ENCODE assay signal across 10 cellular contexts in the genomic region with DNA sequence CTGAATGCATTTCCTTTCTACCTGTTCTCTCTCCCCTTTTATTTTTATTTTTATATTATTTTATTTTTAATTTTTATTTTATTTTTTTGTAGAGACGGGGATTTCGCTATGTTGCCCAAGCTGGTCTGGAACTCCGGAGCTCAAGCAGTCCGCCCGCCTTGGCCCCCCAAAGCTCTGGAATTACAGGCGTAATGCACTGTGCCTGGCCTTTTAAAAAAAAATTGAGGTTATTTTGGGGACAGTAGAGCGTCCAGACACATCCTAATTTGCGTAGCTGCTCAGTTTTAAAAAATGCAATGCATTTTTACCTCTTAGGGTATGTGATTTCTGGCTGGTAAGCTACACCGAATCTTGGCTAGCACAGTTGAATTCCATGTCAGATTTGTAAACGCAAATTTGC. TPM values are rescaled to one million over a fixed set of nuclear protein-coding genes. Genes with fewer than 3 reads are reported as not detected.
A peak's percentile ranks its signal among the peaks of the same experiment; 100 is the strongest.
DNase-seq lines count a peak whose midpoint lies in the region; ATAC-seq and TF ChIP-seq lines count a peak whose summit lies in the region.
"Not testable (repeated sequence)": the region's sequence is repeated elsewhere in the genome, so short reads cannot be mapped to it uniquely, and the experiment has no call there.
"Had no signal": no experiment of that assay in that cellular context is flagged by ENCODE, and none has a peak within 500 bp of the region (broad histone marks: within the 10 kb centered on the region; RNA-seq: fewer than 3 reads in every experiment).

No MANE protein-coding gene starts in this region.

- H3K9me3 Mint-ChIP-seq in activated T-cell treated with anti-CD3 and anti-CD28 coated beads, Interleukin-2, amount 50 U/mL, for 24 hours; chondrocyte (ENCODE audit: low read depth); mesothelial cell of epicardium: not testable (repeated sequence)

- H3K4me2 ChIP-seq in OCI-LY7 (ENCODE audit: low read length) (peak overlapping the region; percentile 67), skeletal muscle satellite cell (ENCODE audit: low read length) (peak overlapping the region; percentile 85)

- not testable (repeated sequence) for DNase-seq in GM12865 (ENCODE audit: low read depth); chondrocyte (ENCODE audit: low spot score)
- DNase-seq in OCI-LY7 (ENCODE audit: low spot score), result peak; percentile 0
- peak; percentile 29 for DNase-seq in activated T-cell treated with anti-CD3 and anti-CD28 coated beads, Interleukin-2, amount 50 U/mL, for 24 hours
- DNase-seq in heart right ventricle, result peak in 1 of 2 donors; percentile 2
- DNase-seq in mesothelial cell of epicardium (ENCODE audit: low spot score in 2 of 2, unreplicated experiment in 2 of 2), result peak in 1 of 2 experiments; percentile 39

- H3K9ac ChIP-seq in skeletal muscle satellite cell (ENCODE audit: low read depth, low read length), result peak overlapping the region; percentile 69

- POLR2A ChIA-PET in OCI-LY7 (lab: Charles Lee), result not testable (repeated sequence)

- peak overlapping the region; percentile 64 for H3K4me3 Mint-ChIP-seq in activated T-cell treated with anti-CD3 and anti-CD28 coated beads, Interleukin-2, amount 50 U/mL, for 24 hours
- H3K4me3 Mint-ChIP-seq in chondrocyte (ENCODE audit: unreplicated experiment), result peak overlapping the region; percentile 38
- H3K4me3 Mint-ChIP-seq in mesothelial cell of epicardium, result peak overlapping the region; percentile 54

- CTCF ChIA-PET in OCI-LY7 (lab: Charles Lee; ENCODE audit: unreplicated experiment), result not testable (repeated sequence)

- BruUV-seq in OCI-LY7 (replicated peaks; lab: Mats Ljungman, UMichigan), result not testable (repeated sequence)

- H3K36me3 ChIP-seq in OCI-LY7 (ENCODE audit: insufficient read depth, low read length); heart right ventricle; skeletal muscle satellite cell (ENCODE audit: insufficient read depth, low read length): not testable (repeated sequence)

- H3K4me3 ChIP-seq in GM12865 (ENCODE audit: low read depth, low read length) (peak overlapping the region; percentile 67), OCI-LY7 (ENCODE audit: low read depth, low read length, poor library complexity, severe bottlenecking) (peak overlapping the region; percentile 65), heart right ventricle (peak overlapping the region in 9 of 10 donors; percentile 61 to 84 (median 69)), skeletal muscle satellite cell (ENCODE audit: low read length) (peak overlapping the region; percentile 66)

- H3K4me1 ChIP-seq in OCI-LY7 (ENCODE audit: insufficient read depth, low read length, poor library complexity, severe bottlenecking); skeletal muscle satellite cell (ENCODE audit: control insufficient read depth, insufficient read depth, low read length): not testable (repeated sequence)
- H3K4me1 ChIP-seq in heart right ventricle, result peaks cover 3 to 11% (median 7%) of the 10 kb centered on the region in 9 donors

- 20 to 21% methylated on average over 10 of the region's 10 CpGs for WGBS in heart right ventricle, 2 donors

- TF ChIP-seq CTCF in GM12865 (IDR thresholded peaks at IDR 0.05; ENCODE audit: insufficient read depth, low read depth, low read length, missing control alignments); OCI-LY7 (conservative IDR thresholded peaks at IDR 0.05; ENCODE audit: low read length); chondrocyte (IDR thresholded peaks at IDR 0.05); heart right ventricle (IDR thresholded peaks at IDR 0.05); mesothelial cell of epicardium (IDR thresholded peaks at IDR 0.05; ENCODE audit: unreplicated experiment): not testable (repeated sequence)

- H3K27ac Mint-ChIP-seq in activated T-cell treated with anti-CD3 and anti-CD28 coated beads, Interleukin-2, amount 50 U/mL, for 24 hours; chondrocyte (ENCODE audit: unreplicated experiment); mesothelial cell of epicardium: not testable (repeated sequence)

- not testable (repeated sequence) for ATAC-seq in heart right ventricle

- H3K9me3 ChIP-seq in OCI-LY7 (ENCODE audit: low read length); heart right ventricle; skeletal muscle satellite cell (replicated peaks; ENCODE audit: low read length): not testable (repeated sequence)

- not testable (repeated sequence) for H3K9me2 ChIP-seq in OCI-LY7 (ENCODE audit: insufficient read depth, low read length)

- not testable (repeated sequence) for H3K79me2 ChIP-seq in OCI-LY7 (ENCODE audit: insufficient read depth, low read depth, low read length)

- intact Hi-C loops in OCI-LY7 (cut with micrococcal nuclease; ENCODE audit: unreplicated experiment); heart right ventricle (cut with DNase I): not testable (repeated sequence)

- H3K27me3 Mint-ChIP-seq in activated T-cell treated with anti-CD3 and anti-CD28 coated beads, Interleukin-2, amount 50 U/mL, for 24 hours; chondrocyte (ENCODE audit: low read depth); mesothelial cell of epicardium (ENCODE audit: low read depth): not testable (repeated sequence)

- H3K36me3 Mint-ChIP-seq in activated T-cell treated with anti-CD3 and anti-CD28 coated beads, Interleukin-2, amount 50 U/mL, for 24 hours (ENCODE audit: low read depth), result peaks cover 10% of the 10 kb centered on the region
- not testable (repeated sequence) for H3K36me3 Mint-ChIP-seq in chondrocyte (ENCODE audit: low read depth); mesothelial cell of epicardium

- H3K4me1 Mint-ChIP-seq in activated T-cell treated with anti-CD3 and anti-CD28 coated beads, Interleukin-2, amount 50 U/mL, for 24 hours (ENCODE audit: low read depth); chondrocyte (ENCODE audit: low read depth); mesothelial cell of epicardium: not testable (repeated sequence)

- not testable (repeated sequence) for H3K27ac ChIP-seq in OCI-LY7 (ENCODE audit: low read depth, low read length, poor library complexity, severe bottlenecking)
- H3K27ac ChIP-seq in heart right ventricle, result peak overlapping the region in 7 of 10 donors; percentile 50 to 92 (median 89)

- not testable (repeated sequence) for H4K20me1 ChIP-seq in OCI-LY7 (ENCODE audit: insufficient read depth, low read length)

- not testable (repeated sequence) for H2AFZ ChIP-seq in OCI-LY7 (ENCODE audit: low read length)

- not testable (repeated sequence) for H3K27me3 ChIP-seq in heart right ventricle; skeletal muscle satellite cell (ENCODE audit: control insufficient read depth, insufficient read depth, low read length)

RNA-seq across cellular contexts. Expression of gene SPDYE8, which starts 23.1 kb away (rescaled TPM):
- not detected in 2 replicates for total RNA-seq in OCI-LY7 (2014; rRNA removed; shearing (Covaris generic))
- total RNA-seq in OCI-LY7 (2022), result not detected in 2 replicates
- not detected in 3 replicates for total RNA-seq in chondrocyte
- total RNA-seq in heart right ventricle, result not detected
- polyA plus RNA-seq in heart right ventricle, result not detected
- 0.11 TPM in 1 of 3 replicates, not detected in the others for total RNA-seq in mesothelial cell of epicardium
- total RNA-seq in skeletal muscle satellite cell (2012; rRNA removed), result not detected in 2 replicates
- total RNA-seq: ascending aorta; natural killer cell treated with Interleukin-12 subunit alpha and Interleukin-12 subunit beta and Interleukin-15 and Interleukin-18, amount 100 ng/mL, for 72 hours had no signal

RNA-seq across cellular contexts. Expression of gene TRIM74, which starts 37.2 kb away (rescaled TPM):
- total RNA-seq in OCI-LY7 (2014; rRNA removed; shearing (Covaris generic)), result 1.4 and 2.4 TPM in 2 replicates
- 1.3 and 3.7 TPM in 2 replicates for total RNA-seq in OCI-LY7 (2022)
- total RNA-seq in chondrocyte, result 0.49 to 0.75 TPM (median 0.60 TPM) in 3 replicates
- under 1 TPM in 5 of 10 donors, not detected in 5; 0.24 to 0.72 (median 0.42) TPM for total RNA-seq in heart right ventricle
- polyA plus RNA-seq in heart right ventricle, result under 1 TPM in 1 of 2 donors, not detected in 1; 0.14 TPM
- total RNA-seq in mesothelial cell of epicardium, result 1.7 to 2.3 TPM (median 1.9 TPM) in 3 replicates
- not detected in 2 replicates for total RNA-seq in skeletal muscle satellite cell (2012; rRNA removed)
- total RNA-seq: ascending aorta had no signal
- polyA plus RNA-seq: immature natural killer cell had no signal

RNA-seq across cellular contexts. Expression of gene SPDYE11, which starts 51.2 kb away (rescaled TPM):
- total RNA-seq in OCI-LY7 (2014; rRNA removed; shearing (Covaris generic)), result not detected in 2 replicates
- total RNA-seq in OCI-LY7 (2022) (not detected in 2 replicates), chondrocyte (not detected in 3 replicates), heart right ventricle (not detected), mesothelial cell of epicardium (0.11 to 0.18 TPM in 2 of 3 replicates, not detected in the other)
- polyA plus RNA-seq in heart right ventricle, result not detected
- total RNA-seq in skeletal muscle satellite cell (2012; rRNA removed), result not detected in 2 replicates
- total RNA-seq: ascending aorta; natural killer cell treated with Interleukin-12 subunit alpha and Interleukin-12 subunit beta and Interleukin-15 and Interleukin-18, amount 100 ng/mL, for 72 hours had no signal
